8 cellular contexts compared by ENCODE assay signal in genomic region chr4:55947254-55947882, GRCh38. TPM values are rescaled to one million over a fixed set of nuclear protein-coding genes. Genes with fewer than 3 reads are reported as not detected.
A peak's percentile ranks its signal among the peaks of the same experiment; 100 is the strongest.
DNase-seq lines count a peak whose midpoint lies in the region; ATAC-seq and TF ChIP-seq lines count a peak whose summit lies in the region.

No MANE protein-coding gene starts in this region.

- no peaks in the 10 kb centered on the region for H3K9me3 ChIP-seq in breast epithelium

- intact Hi-C loops in breast epithelium (cut with DNase I; ENCODE audit: low total_unique reads) = no loop called here

- H3K4me1 ChIP-seq in breast epithelium = peaks cover 0 to 3% of the 10 kb centered on the region in 2 donors

- H3K36me3 Mint-ChIP-seq in neural crest cell (ENCODE audit: low read depth) = no peaks in the 10 kb centered on the region

- H3K27ac ChIP-seq in breast epithelium = peak overlapping the region in 1 of 2 donors; percentile 93

- peak; percentile 33 for ATAC-seq in HG02678 (IDR thresholded peaks at IDR 0.05; ENCODE audit: unreplicated experiment)

- TF ChIP-seq CTCF in breast epithelium (IDR thresholded peaks at IDR 0.05) (no peak), neural crest cell (conservative IDR thresholded peaks at IDR 0.05) (no peak)

- no peaks in the 10 kb centered on the region for H3K9me3 Mint-ChIP-seq in neural crest cell

- peaks cover 25% of the 10 kb centered on the region for H3K4me1 Mint-ChIP-seq in neural crest cell

- TF ChIP-seq POLR2A in breast epithelium (IDR thresholded peaks at IDR 0.05) = no peak

- H3K4me3 ChIP-seq in breast epithelium = peak overlapping the region; percentile 64 to 89 (median 84)

- H3K27me3 ChIP-seq in breast epithelium = no peaks in the 10 kb centered on the region

- DNase-seq in activated effector memory CD4-positive, alpha-beta T cell treated with anti-CD3 and anti-CD28 coated beads, Interleukin-2, amount 50 U/mL, for 16 hours = peak; percentile 64
- no peak for DNase-seq in activated effector memory CD4-positive, alpha-beta T cell treated with Interleukin-2 at 50 U/mL for 16 hours
- peak; percentile 94 for DNase-seq in NOMO-1 treated with DMSO at 0.1 percent for 48 hours (lab: John Stamatoyannopoulos, UW; ENCODE audit: unreplicated experiment)
- no peak for DNase-seq in breast epithelium (ENCODE audit: low spot score in 2 of 2)
- no peak for DNase-seq in neural crest cell (ENCODE audit: low read depth, low spot score)
- DNase-seq in NCI-H2227 (lab: John Stamatoyannopoulos, UW; ENCODE audit: unreplicated experiment) = no peak
- DNase-seq in NCI-H2196 treated with DMSO at 0.1 percent for 48 hours (lab: John Stamatoyannopoulos, UW; ENCODE audit: unreplicated experiment) = no peak

- H3K36me3 ChIP-seq in breast epithelium = no peaks in the 10 kb centered on the region

- peak overlapping the region; percentile 68 for H3K4me3 Mint-ChIP-seq in neural crest cell

- H3K27me3 Mint-ChIP-seq in neural crest cell (ENCODE audit: low read depth) = no peaks in the 10 kb centered on the region

- H3K27ac Mint-ChIP-seq in neural crest cell (ENCODE audit: unreplicated experiment) = no peak overlapping the region

RNA-seq across cellular contexts. Expression of gene CEP135, which starts 1.4 kb away (rescaled TPM):
- 10 to 100 TPM in 1 of 3 donors, 1 to 10 TPM in 2; 4.8 to 12.1 (median 8.5) TPM for total RNA-seq in breast epithelium
- total RNA-seq in neural crest cell = 16.8 and 17.4 TPM in 2 replicates

Comparison
In these comparisons a context has a peak if more than half of its experiments do, and no peak if none do; other contexts are left out.
1. DNase-seq: peak in activated effector memory CD4-positive, alpha-beta T cell treated with anti-CD3 and anti-CD28 coated beads, Interleukin-2, amount 50 U/mL, for 16 hours (single experiment) and NOMO-1 treated with DMSO at 0.1 percent for 48 hours (single experiment); none in activated effector memory CD4-positive, alpha-beta T cell treated with Interleukin-2 at 50 U/mL for 16 hours (single experiment), breast epithelium (0 of 2), neural crest cell (single experiment), NCI-H2227 (single experiment) and NCI-H2196 treated with DMSO at 0.1 percent for 48 hours (single experiment).